In genomic region chr16:86016201-86016965, GRCh38 we compare ENCODE assay signal across 2 cellular contexts.
A peak's percentile ranks its signal among the peaks of the same experiment; 100 is the strongest.
TF ChIP-seq lines count a peak whose summit lies in the region.

No MANE protein-coding gene starts in this region.

TF ChIP-seq in IMR-90, 13 proteins besides CTCF, POLR2A, EP300 and RAD21:
- TF ChIP-seq CHD1 (IDR thresholded peaks at IDR 0.05; ENCODE audit: low read depth, low read length): no peak
- TF ChIP-seq SMC3 (IDR thresholded peaks at IDR 0.05; ENCODE audit: low read depth, low read length): peak; percentile 90

TF ChIP-seq in GM12878, 131 proteins besides CTCF, POLR2A, EP300 and RAD21 (continues in another document):
- TF ChIP-seq ESRRA (IDR thresholded peaks at IDR 0.05; ENCODE audit: low read length): no peak
- TF ChIP-seq USF2 (IDR thresholded peaks at IDR 0.05; ENCODE audit: borderline replicate concordance, low read depth, low read length): no peak
- no peak for TF ChIP-seq CBX3 (IDR thresholded peaks at IDR 0.05; ENCODE audit: borderline replicate concordance, low read depth)
- no peak for TF ChIP-seq POLR2AphosphoS2 (IDR thresholded peaks at IDR 0.05; ENCODE audit: low read depth, low read length)
- TF ChIP-seq HCFC1 (IDR thresholded peaks at IDR 0.05; ENCODE audit: low read length): no peak
- TF ChIP-seq IRF3 (IDR thresholded peaks at IDR 0.05): no peak
- peak; percentile 88 for TF ChIP-seq YY1 (IDR thresholded peaks at IDR 0.05; ENCODE audit: low read depth, low read length)
- peak; percentile 37; the same call in 1 of the 2 replicates for TF ChIP-seq MTA3 (IDR thresholded peaks at IDR 0.05; ENCODE audit: borderline replicate concordance, low read length)
- TF ChIP-seq TBL1XR1 (IDR thresholded peaks at IDR 0.05; ENCODE audit: low read depth, low read length): no peak
- no peak for TF ChIP-seq ZBTB4 (CRISPR knock-in tag; IDR thresholded peaks at IDR 0.05)
- peak; percentile 41 to 57; a peak in 3 of 4 replicates for TF ChIP-seq IKZF2 (IDR thresholded peaks at IDR 0.05)
- TF ChIP-seq IRF4 (IDR thresholded peaks at IDR 0.05; ENCODE audit: low read depth, low read length): 0 out of 2 replicates have a peak, but pooled peaks have one; percentile 41
- no peak for TF ChIP-seq ZNF207 (IDR thresholded peaks at IDR 0.05; ENCODE audit: borderline replicate concordance)
- TF ChIP-seq IKZF1 (conservative IDR thresholded peaks at IDR 0.05): peak; percentile 64
- TF ChIP-seq HSF1 (IDR thresholded peaks at IDR 0.05; ENCODE audit: low read depth, low read length): no peak
- TF ChIP-seq TCF12 (IDR thresholded peaks at IDR 0.05; ENCODE audit: low read depth, low read length): 0 out of 2 replicates have a peak, but pooled peaks have one; percentile 60
- TF ChIP-seq ZZZ3 (IDR thresholded peaks at IDR 0.05; ENCODE audit: control insufficient read depth, insufficient read length, low read depth): no peak
- TF ChIP-seq EGR1 (IDR thresholded peaks at IDR 0.05; ENCODE audit: borderline replicate concordance in 1 of 2, low read depth in 2 of 2, low read length in 2 of 2): no peak
- no peak for TF ChIP-seq ZBED1 (IDR thresholded peaks at IDR 0.05; ENCODE audit: borderline replicate concordance)
- 0 out of 2 replicates have a peak, but pooled peaks have one; percentile 38 for TF ChIP-seq SMARCA5 (IDR thresholded peaks at IDR 0.05)
- TF ChIP-seq CBX5 (IDR thresholded peaks at IDR 0.05; ENCODE audit: low read depth): no peak
- no peak for TF ChIP-seq KLF5 (IDR thresholded peaks at IDR 0.05; ENCODE audit: partially characterized antibody)
- no peak for TF ChIP-seq CHD2 (IDR thresholded peaks at IDR 0.05; ENCODE audit: borderline replicate concordance, low read depth, low read length)
- TF ChIP-seq ZNF274 (IDR thresholded peaks at IDR 0.05; ENCODE audit: insufficient read depth, insufficient read length): no peak
- TF ChIP-seq SKIL (IDR thresholded peaks at IDR 0.05; ENCODE audit: low read depth, poor library complexity, severe bottlenecking): peak; percentile 69
- TF ChIP-seq MLLT1 (IDR thresholded peaks at IDR 0.05): peak; percentile 89
- no peak for TF ChIP-seq ZBTB33 (IDR thresholded peaks at IDR 0.05)
- TF ChIP-seq CUX1 (IDR thresholded peaks at IDR 0.05; ENCODE audit: insufficient replicate concordance, low read depth, low read length): no peak
- TF ChIP-seq REST (IDR thresholded peaks at IDR 0.05; ENCODE audit: low read depth, low read length): no peak
- TF ChIP-seq PKNOX1 (IDR thresholded peaks at IDR 0.05): no peak
- peak in 1 of 2 experiments; percentile 35; a peak in 1 of 4 replicates for TF ChIP-seq ETV6 (conservative IDR thresholded peaks at IDR 0.05 in 1 of 2, IDR thresholded peaks at IDR 0.05 in 1 of 2; ENCODE audit: borderline replicate concordance in 1 of 2, low read depth in 1 of 2)
